ENCODE assay signal across 29 cellular contexts in genomic region chr11:103890654-103891053, GRCh38.
"Had no signal": no experiment of that assay in that cellular context is flagged by ENCODE, and none has a peak within 500 bp of the region (broad histone marks: within the 10 kb centered on the region; RNA-seq: fewer than 3 reads in every experiment).

No MANE protein-coding gene starts in this region.

- ATAC-seq: stimulated activated effector memory CD8-positive, alpha-beta T cell treated with anti-CD3 and anti-CD28 coated beads, Interleukin-12 subunit alpha, Interleukin-12 subunit beta, amount 100 ng/mL, for 72 hours; stimulated activated memory B cell treated with anti-CD40 and anti-IgM and Interleukin-4, amounts not matched to agents 10 μg/mL and 1 μg/mL and 100 μg/mL, for 72 hours; stimulated activated naive B cell treated with anti-CD40 and anti-IgM and Interleukin-4, amounts not matched to agents 10 μg/mL and 1 μg/mL and 100 μg/mL, for 72 hours; stimulated activated naive CD8-positive, alpha-beta T cell treated with anti-CD3 and anti-CD28 coated beads, Interleukin-15, amount 100 ng/mL, for 72 hours; stimulated activated naive CD8-positive, alpha-beta T cell treated with anti-CD3 and anti-CD28 coated beads, Interleukin-15, Interleukin-2, amounts not matched to agents 100 U/mL and 50 U/mL, for 24 hours; upper lobe of right lung had no signal

- H3K4me1 ChIP-seq: suprapubic skin, testis, thyroid gland, tibial artery, transverse colon, upper lobe of left lung, upper lobe of right lung, uterus, vagina had no signal

- DNase-seq: stimulated activated CD4-positive, alpha-beta T cell treated with anti-CD3 and anti-CD28 coated beads, Interleukin-2, amount 100 ng/mL, for 48 hours; stimulated activated CD4-positive, alpha-beta T cell treated with anti-CD3 and anti-CD28 coated beads, Interleukin-4, amount 100 ng/mL, for 1 hour; stimulated activated CD4-positive, alpha-beta T cell treated with anti-CD3 and anti-CD28 coated beads, Interleukin-4, amount 100 ng/mL, for 24 hours; stimulated activated CD4-positive, alpha-beta T cell treated with anti-CD3 and anti-CD28 coated beads, Interleukin-4, amount 100 ng/mL, for 4 hours; stimulated activated CD8-positive, alpha-beta memory T cell treated with anti-CD3 and anti-CD28 coated beads, Interleukin-4, amount 100 ng/mL, for 48 hours; stimulated activated naive B cell treated with anti-CD40 and anti-IgM and Interleukin-4, amounts not matched to agents 10 μg/mL and 1 μg/mL and 100 μg/mL, for 72 hours; stimulated activated naive CD4-positive, alpha-beta T cell; stimulated activated naive CD4-positive, alpha-beta T cell treated with Interleukin-2 at 50 U/mL for 16 hours; stimulated activated naive CD8-positive, alpha-beta T cell treated with anti-CD3 and anti-CD28 coated beads, Interleukin-15, amount 100 ng/mL, for 72 hours; stimulated activated naive CD8-positive, alpha-beta T cell treated with anti-CD3 and anti-CD28 coated beads, Interleukin-15, Interleukin-2, amounts not matched to agents 100 U/mL and 50 U/mL, for 24 hours; stomach; substantia nigra; testis; thyroid gland; tibial artery; transverse colon; trophoblast cell; upper lobe of left lung; upper lobe of right lung; uterus had no signal

- H3K27ac ChIP-seq: stomach, suprapubic skin, testis, thoracic aorta, thyroid gland, tibial artery, tibial nerve, transverse colon, upper lobe of left lung, upper lobe of right lung, uterus, vagina had no signal

- H3K27me3 ChIP-seq: stomach, suprapubic skin, testis, thyroid gland, tibial artery, tibial nerve, transverse colon, upper lobe of left lung, upper lobe of right lung, uterus, vagina had no signal

- H3K36me3 Mint-ChIP-seq: stimulated activated effector memory CD8-positive, alpha-beta T cell treated with anti-CD3 and anti-CD28 coated beads, Interleukin-12 subunit alpha, Interleukin-12 subunit beta, amount 100 ng/mL, for 72 hours; stimulated activated memory B cell treated with anti-CD40 and anti-IgM and Interleukin-4, amounts not matched to agents 10 μg/mL and 1 μg/mL and 100 μg/mL, for 72 hours; stimulated activated naive B cell treated with anti-CD40 and anti-IgM and Interleukin-4, amounts not matched to agents 10 μg/mL and 1 μg/mL and 100 μg/mL, for 72 hours had no signal

- H3K9me3 ChIP-seq: testis, thoracic aorta, thyroid gland, transverse colon, upper lobe of right lung, uterus, vagina had no signal

- FAIRE-seq: urothelium cell line had no signal

- H3K36me3 ChIP-seq: stomach, suprapubic skin, thoracic aorta, thyroid gland, tibial artery, tibial nerve, transverse colon, upper lobe of left lung, upper lobe of right lung, uterus, vagina had no signal

- H3K4me3 Mint-ChIP-seq: stimulated activated effector memory CD8-positive, alpha-beta T cell treated with anti-CD3 and anti-CD28 coated beads, Interleukin-12 subunit alpha, Interleukin-12 subunit beta, amount 100 ng/mL, for 72 hours; stimulated activated memory B cell treated with anti-CD40 and anti-IgM and Interleukin-4, amounts not matched to agents 10 μg/mL and 1 μg/mL and 100 μg/mL, for 72 hours; stimulated activated naive B cell treated with anti-CD40 and anti-IgM and Interleukin-4, amounts not matched to agents 10 μg/mL and 1 μg/mL and 100 μg/mL, for 72 hours; stimulated activated naive CD8-positive, alpha-beta T cell treated with anti-CD3 and anti-CD28 coated beads, Interleukin-15, amount 100 ng/mL, for 72 hours; stimulated activated naive CD8-positive, alpha-beta T cell treated with anti-CD3 and anti-CD28 coated beads, Interleukin-15, Interleukin-2, amounts not matched to agents 100 ng/mL and 50 ng/mL, for 24 hours; type B pancreatic cell had no signal

- H3K4me3 ChIP-seq: stomach, suprapubic skin, testis, thoracic aorta, thyroid gland, tibial artery, tibial nerve, transverse colon, upper lobe of left lung, upper lobe of right lung, uterus, vagina had no signal

- H3K27ac Mint-ChIP-seq: stimulated activated effector memory CD8-positive, alpha-beta T cell treated with anti-CD3 and anti-CD28 coated beads, Interleukin-12 subunit alpha, Interleukin-12 subunit beta, amount 100 ng/mL, for 72 hours; stimulated activated memory B cell treated with anti-CD40 and anti-IgM and Interleukin-4, amounts not matched to agents 10 μg/mL and 1 μg/mL and 100 μg/mL, for 72 hours; stimulated activated naive B cell treated with anti-CD40 and anti-IgM and Interleukin-4, amounts not matched to agents 10 μg/mL and 1 μg/mL and 100 μg/mL, for 72 hours; stimulated activated naive CD8-positive, alpha-beta T cell treated with anti-CD3 and anti-CD28 coated beads, Interleukin-15, amount 100 ng/mL, for 72 hours; stimulated activated naive CD8-positive, alpha-beta T cell treated with anti-CD3 and anti-CD28 coated beads, Interleukin-15, Interleukin-2, amounts not matched to agents 100 ng/mL and 50 ng/mL, for 24 hours; type B pancreatic cell had no signal

- H3K4me1 Mint-ChIP-seq: stimulated activated effector memory CD8-positive, alpha-beta T cell treated with anti-CD3 and anti-CD28 coated beads, Interleukin-12 subunit alpha, Interleukin-12 subunit beta, amount 100 ng/mL, for 72 hours; stimulated activated memory B cell treated with anti-CD40 and anti-IgM and Interleukin-4, amounts not matched to agents 10 μg/mL and 1 μg/mL and 100 μg/mL, for 72 hours; stimulated activated naive B cell treated with anti-CD40 and anti-IgM and Interleukin-4, amounts not matched to agents 10 μg/mL and 1 μg/mL and 100 μg/mL, for 72 hours; stimulated activated naive CD8-positive, alpha-beta T cell treated with anti-CD3 and anti-CD28 coated beads, Interleukin-15, amount 100 ng/mL, for 72 hours had no signal

- H3K27me3 Mint-ChIP-seq: stimulated activated naive CD8-positive, alpha-beta T cell treated with anti-CD3 and anti-CD28 coated beads, Interleukin-15, amount 100 ng/mL, for 72 hours; type B pancreatic cell had no signal
